In the genomic region with DNA sequence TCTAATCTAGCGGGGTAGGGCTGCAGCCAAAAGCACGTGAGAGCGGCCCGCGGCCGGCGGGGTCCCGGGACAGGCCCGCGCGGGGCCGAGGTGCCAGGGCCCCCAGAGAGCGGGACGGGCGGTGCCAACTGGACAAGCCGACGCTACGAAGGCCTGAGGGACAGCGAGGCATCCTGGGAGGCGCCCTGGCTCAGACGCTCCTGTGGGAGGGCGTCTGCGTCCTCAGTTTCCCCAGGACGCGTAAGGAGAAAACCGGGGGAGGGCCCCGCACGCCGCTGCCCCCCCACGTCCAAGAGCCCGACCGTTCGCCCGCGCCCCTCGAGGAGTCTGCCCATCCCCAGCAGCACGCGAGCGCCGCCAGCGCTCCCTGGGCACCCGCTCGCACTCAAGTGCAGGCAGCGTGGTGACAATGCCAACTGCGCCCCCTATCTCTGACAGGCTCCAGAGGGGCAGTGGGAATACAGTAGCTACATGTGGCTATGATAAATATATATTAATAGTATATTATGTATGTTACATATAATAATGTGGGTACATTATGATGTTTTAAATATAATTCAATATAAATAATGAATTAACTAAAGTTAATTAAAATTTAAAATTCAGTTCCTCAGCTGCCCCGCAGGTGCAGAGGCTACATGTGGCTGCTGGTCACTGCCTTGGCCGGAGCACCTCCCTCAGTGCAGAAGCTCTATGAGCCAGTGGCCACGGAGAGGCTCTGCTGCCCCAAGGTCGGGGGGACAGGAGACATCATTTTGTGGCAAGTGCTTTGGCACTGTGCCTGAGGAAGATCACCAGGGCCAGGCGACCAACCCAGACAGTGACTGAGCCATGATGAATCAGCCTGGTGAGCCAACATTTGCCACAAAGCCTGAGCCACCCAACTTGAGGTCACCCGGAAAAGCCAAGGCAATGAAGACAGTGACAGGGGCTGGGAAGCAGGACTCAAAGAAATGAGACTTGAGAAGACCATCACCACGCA, we compare ENCODE assay signal across 9 cellular contexts. TPM values are rescaled to one million over a fixed set of nuclear protein-coding genes. Genes with fewer than 3 reads are reported as not detected.
DNase-seq lines count a peak whose midpoint lies in the region; TF ChIP-seq lines count a peak whose summit lies in the region.
"Had no signal": no experiment of that assay in that cellular context is flagged by ENCODE, and none has a peak within 500 bp of the region (broad histone marks: within the 10 kb centered on the region; RNA-seq: fewer than 3 reads in every experiment).

No MANE protein-coding gene starts in this region.

- H3K9me3 ChIP-seq in Peyer's patch: peaks cover 0 to under 1% (median 0%) of the 10 kb centered on the region in 4 donors

- TF ChIP-seq POLR2A in Peyer's patch (IDR thresholded peaks at IDR 0.05): no peak

- H3K4me1 ChIP-seq in Peyer's patch: peaks cover 0 to 5% (median 5%) of the 10 kb centered on the region in 4 donors

- TF ChIP-seq CTCF in Peyer's patch (IDR thresholded peaks at IDR 0.05) (peak in 4 of 6 experiments; percentile 24 to 55 (median 38)), cardiac fibroblast (IDR thresholded peaks at IDR 0.05; ENCODE audit: low read depth, low read length) (peak; percentile 41)

- no peak overlapping the region for H3K27ac ChIP-seq in Peyer's patch

- peak; percentile 66 for DNase-seq in ELR (ENCODE audit: low read depth)
- peak; percentile 70 to 76 (median 72) for DNase-seq in Peyer's patch
- DNase-seq in cardiac fibroblast (ENCODE audit: low read depth in 2 of 2): peak; percentile 54 to 61
- peak; percentile 83 for DNase-seq in kidney tubule cell (ENCODE audit: low spot score)
- DNase-seq in stimulated activated CD4-positive, alpha-beta T cell treated with anti-CD3 and anti-CD28 coated beads, Interleukin-4, amount 100 ng/mL, for 4 hours: peak; percentile 45 to 53
- no peak for DNase-seq in HuH-7 (ENCODE audit: low spot score)
- DNase-seq in occipital lobe (lab: John Stamatoyannopoulos, UW): no peak
- DNase-seq in NCI-H2029 treated with DMSO at 0.1 percent for 48 hours (lab: John Stamatoyannopoulos, UW): no peak

- no peaks in the 10 kb centered on the region for H3K36me3 ChIP-seq in Peyer's patch

- H3K4me3 ChIP-seq in Peyer's patch (peak overlapping the region; percentile 11 to 47 (median 30)), cardiac fibroblast (replicated peaks in 1 of 2; ENCODE audit: low read depth in 2 of 2, low read length in 2 of 2) (peak overlapping the region; percentile 17 to 34)

- H3K27me3 ChIP-seq in Peyer's patch: no peaks in the 10 kb centered on the region

RNA-seq across cellular contexts. Expression of a gene that starts 5.5 kb away (rescaled TPM):
- total RNA-seq in Peyer's patch (10 to 100 TPM in 1 of 4 donors, 1 to 10 TPM in 3; 5.8 to 12.4 (median 8.8) TPM), occipital lobe (11.7 TPM)

RNA-seq across cellular contexts. Expression of a gene that starts 20.5 kb away (rescaled TPM):
- total RNA-seq in Peyer's patch: 10 to 100 TPM in 3 of 4 donors, 1 to 10 TPM in 1; 7.7 to 95.7 (median 21.9) TPM
- 1.2 TPM for total RNA-seq in occipital lobe
- total RNA-seq: NCI-H460 had no signal

RNA-seq across cellular contexts. Expression of a gene that starts 49.8 kb away (rescaled TPM):
- total RNA-seq in Peyer's patch (not detected), occipital lobe (6.1 TPM)
- total RNA-seq: NCI-H460 had no signal

Comparison
In these comparisons a context has a peak if more than half of its experiments do, and no peak if none do; other contexts are left out.
1. DNase-seq: peak in ELR (single experiment), Peyer's patch (3 of 3), cardiac fibroblast (2 of 2), kidney tubule cell (single experiment) and stimulated activated CD4-positive, alpha-beta T cell treated with anti-CD3 and anti-CD28 coated beads, Interleukin-4, amount 100 ng/mL, for 4 hours (2 of 2); none in HuH-7 (single experiment), occipital lobe (single experiment) and NCI-H2029 treated with DMSO at 0.1 percent for 48 hours (single experiment).